ENCODE assay signal across 24 cellular contexts in the genomic region with DNA sequence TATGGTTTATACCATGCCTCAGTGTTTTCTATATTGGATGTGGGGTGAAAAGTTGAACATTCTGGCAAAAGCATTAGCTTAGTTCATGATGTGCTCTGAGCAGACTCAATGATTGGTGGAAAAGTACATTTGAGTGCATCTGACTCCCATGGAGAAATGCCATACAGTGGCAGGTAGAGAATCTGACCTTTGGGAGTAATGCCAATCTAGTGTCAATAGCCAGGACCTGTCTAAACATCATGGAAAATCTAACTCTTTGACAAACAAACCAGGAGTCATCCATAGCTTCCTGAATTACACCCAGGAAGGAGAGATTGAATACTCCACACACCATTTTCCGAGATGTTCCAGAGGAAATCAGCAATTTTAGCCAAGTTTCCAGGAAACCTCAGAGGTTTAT. TPM values are rescaled to one million over a fixed set of nuclear protein-coding genes. Genes with fewer than 3 reads are reported as not detected.
DNase-seq lines count a peak whose midpoint lies in the region; ATAC-seq, FAIRE-seq and TF ChIP-seq lines count a peak whose summit lies in the region.
"Had no signal": no experiment of that assay in that cellular context is flagged by ENCODE, and none has a peak within 500 bp of the region (broad histone marks: within the 10 kb centered on the region; RNA-seq: fewer than 3 reads in every experiment).

No MANE protein-coding gene starts in this region.

- H3K4me3 ChIP-seq in PC-3 (ENCODE audit: low read length) (no peak overlapping the region), bronchial epithelial cell (ENCODE audit: low read depth, low read length) (no peak overlapping the region), right lobe of liver (no peak overlapping the region), gastrocnemius medialis (no peak overlapping the region), neural progenitor cell (no peak overlapping the region)

- WGBS in right lobe of liver (ENCODE audit: insufficient coverage, low coverage, low lambda C conversion rate, missing lambda C conversion rate): 44% methylated on average over 1 of the region's 1 CpG

- peak overlapping the region; percentile 52; the same call in 1 of the 2 replicates for H3K4me2 ChIP-seq in PC-3 (ENCODE audit: low read length)
- H3K4me2 ChIP-seq in neural progenitor cell: no peak overlapping the region

- TF ChIP-seq CTCF in PC-3 (conservative IDR thresholded peaks at IDR 0.05; ENCODE audit: low read depth, low read length): no peak
- no peak for TF ChIP-seq CTCF in bronchial epithelial cell (IDR thresholded peaks at IDR 0.05; ENCODE audit: insufficient read depth, low read length, severe bottlenecking)
- TF ChIP-seq CTCF in right lobe of liver (IDR thresholded peaks at IDR 0.05): no peak
- no peak for TF ChIP-seq CTCF in gastrocnemius medialis (IDR thresholded peaks at IDR 0.05 in 4 of 5, conservative IDR thresholded peaks at IDR 0.05 in 1 of 5)
- TF ChIP-seq CTCF in neural progenitor cell (IDR thresholded peaks at IDR 0.05): no peak
- no peak for TF ChIP-seq CTCF in GM13977 (IDR thresholded peaks at IDR 0.05; ENCODE audit: extremely low read depth, insufficient read depth, missing control alignments)

- CTCF ChIA-PET in PC-3 (lab: Charles Lee): no interaction called here

- no peak for FAIRE-seq in bronchial epithelial cell (lab: Jason Lieb, UNC)
- FAIRE-seq: A204.1, HTR-8/SVneo had no signal

- TF ChIP-seq POLR2A in right lobe of liver (IDR thresholded peaks at IDR 0.05): no peak
- TF ChIP-seq POLR2A in gastrocnemius medialis (IDR thresholded peaks at IDR 0.05): no peak

- intact Hi-C loops in PC-3 (cut with micrococcal nuclease): loop anchor here (5.0 kb wide), 1 partner anchor 740 kb away; the partner anchor contains the start of genes BLZF1 and NME7
- intact Hi-C loops in right lobe of liver (cut with DNase I): no loop called here
- intact Hi-C loops in gastrocnemius medialis (cut with DNase I; ENCODE audit: low total_unique reads): no loop called here

- BruUV-seq in PC-3 (replicated peaks; lab: Mats Ljungman, UMichigan): no TSS peak

- no peaks in the 10 kb centered on the region for H3K27me3 ChIP-seq in PC-3 (ENCODE audit: low read length)
- no peaks in the 10 kb centered on the region for H3K27me3 ChIP-seq in bronchial epithelial cell (ENCODE audit: control insufficient read depth, insufficient read depth, low read length)
- H3K27me3 ChIP-seq in right lobe of liver: no peaks in the 10 kb centered on the region
- H3K27me3 ChIP-seq in gastrocnemius medialis: no peaks in the 10 kb centered on the region
- H3K27me3 ChIP-seq in neural progenitor cell: no peaks in the 10 kb centered on the region
- H3K27me3 ChIP-seq: BE2C had no signal

- H3K27ac ChIP-seq in PC-3 (ENCODE audit: low read length) (peak overlapping the region; percentile 84), right lobe of liver (no peak overlapping the region), gastrocnemius medialis (peak overlapping the region in 3 of 4 donors; percentile 41 to 100 (median 43)), neural progenitor cell (no peak overlapping the region)

- POLR2A ChIA-PET in PC-3 (lab: Charles Lee; ENCODE audit: unreplicated experiment): no interaction called here

- no peaks in the 10 kb centered on the region for H3K9me2 ChIP-seq in PC-3 (replicated peaks; ENCODE audit: low read length)

- H3K4me1 ChIP-seq in PC-3 (ENCODE audit: insufficient read depth, low read length): peaks cover 45% of the 10 kb centered on the region
- H3K4me1 ChIP-seq in right lobe of liver: no peaks in the 10 kb centered on the region
- peaks cover 23 to 42% of the 10 kb centered on the region in 2 donors for H3K4me1 ChIP-seq in gastrocnemius medialis
- H3K4me1 ChIP-seq in neural progenitor cell: no peaks in the 10 kb centered on the region

- peaks cover 2% of the 10 kb centered on the region for H3K27me3 Mint-ChIP-seq in neural progenitor cell (ENCODE audit: insufficient read depth, low read depth)

- in situ Hi-C loops in gastrocnemius medialis (cut with MboI; ENCODE audit: low sequenced_read_pairs in 4 of 4): loop anchor here in 2 of 4 donors (10.0 to 25.0 kb wide), 3 partner anchors 485 to 860 kb away; partner anchors contain the start of genes ATP1B1 (in 1 of the 2) and SLC19A2 (in 1 of the 2)
- in situ Hi-C loops in GM13977 (cut with MboI; ENCODE audit: low pct_unique_long_range_greater_than_20kb, low sequenced_read_pairs, unreplicated experiment): loop anchor here (25.0 kb wide), 1 partner anchor 485 kb away; the partner anchor contains the start of gene ATP1B1

- H2AFZ ChIP-seq in PC-3 (ENCODE audit: low read length): no peak overlapping the region
- H2AFZ ChIP-seq in neural progenitor cell (replicated peaks): no peak overlapping the region

- H3K4me3 Mint-ChIP-seq in neural progenitor cell: no peak overlapping the region
- H3K4me3 Mint-ChIP-seq: CD4-positive, CD25-positive, alpha-beta regulatory T cell; CD8-positive, alpha-beta memory T cell; HFFc6; IgD-negative memory B cell had no signal

- H3F3A ChIP-seq in PC-3 (ENCODE audit: low read length, unreplicated experiment): peaks cover 7% of the 10 kb centered on the region
- no peaks in the 10 kb centered on the region for H3F3A ChIP-seq in neural progenitor cell (ENCODE audit: low read depth)

- H3K4me1 Mint-ChIP-seq in neural progenitor cell: peaks cover 13% of the 10 kb centered on the region
- H3K4me1 Mint-ChIP-seq: CD4-positive, CD25-positive, alpha-beta regulatory T cell; CD8-positive, alpha-beta memory T cell; IgD-negative memory B cell had no signal

- H3K9me3 ChIP-seq in PC-3 (ENCODE audit: low read length) (no peaks in the 10 kb centered on the region), right lobe of liver (no peaks in the 10 kb centered on the region), gastrocnemius medialis (no peaks in the 10 kb centered on the region), neural progenitor cell (ENCODE audit: low read depth) (no peaks in the 10 kb centered on the region)
- H3K9me3 ChIP-seq: BE2C had no signal

- H3K9me3 Mint-ChIP-seq in neural progenitor cell: no peaks in the 10 kb centered on the region
- H3K9me3 Mint-ChIP-seq: CD8-positive, alpha-beta memory T cell; HFFc6 had no signal

- no peaks in the 10 kb centered on the region for H3K36me3 Mint-ChIP-seq in neural progenitor cell
- H3K36me3 Mint-ChIP-seq: CD4-positive, CD25-positive, alpha-beta regulatory T cell; CD8-positive, alpha-beta memory T cell; IgD-negative memory B cell had no signal

- H3K9ac ChIP-seq in PC-3 (ENCODE audit: low read length): no peak overlapping the region
- no peak overlapping the region for H3K9ac ChIP-seq in neural progenitor cell

- H3K79me2 ChIP-seq in PC-3 (ENCODE audit: low read length): no peaks in the 10 kb centered on the region
- no peaks in the 10 kb centered on the region for H3K79me2 ChIP-seq in neural progenitor cell (ENCODE audit: low read depth)

- H3K36me3 ChIP-seq in PC-3 (ENCODE audit: low read depth, low read length): no peaks in the 10 kb centered on the region
- H3K36me3 ChIP-seq in bronchial epithelial cell (ENCODE audit: control insufficient read depth, insufficient read depth, low read length): no peaks in the 10 kb centered on the region
- H3K36me3 ChIP-seq in right lobe of liver: no peaks in the 10 kb centered on the region
- no peaks in the 10 kb centered on the region for H3K36me3 ChIP-seq in gastrocnemius medialis
- no peaks in the 10 kb centered on the region for H3K36me3 ChIP-seq in neural progenitor cell
- H3K36me3 ChIP-seq: BE2C had no signal

- ATAC-seq in PC-3: no peak
- ATAC-seq in right lobe of liver: peak; percentile 78 to 95 (median 86)
- ATAC-seq in gastrocnemius medialis: no peak
- ATAC-seq: HCT116 had no signal

- H4K20me1 ChIP-seq in PC-3 (ENCODE audit: low read length) (no peaks in the 10 kb centered on the region), neural progenitor cell (ENCODE audit: low read depth) (no peaks in the 10 kb centered on the region)

- DNase-seq in PC-3 (peak; percentile 82), bronchial epithelial cell (ENCODE audit: low read depth) (peak; percentile 13), right lobe of liver (no peak), gastrocnemius medialis (no peak), neural progenitor cell (ENCODE audit: low spot score) (no peak), GM13977 (ENCODE audit: low spot score) (no peak), occipital lobe (lab: John Stamatoyannopoulos, UW) (no peak)
- DNase-seq: ACHN; BE2C; C1 segment of cervical spinal cord; CD4-positive, CD25-positive, alpha-beta regulatory T cell; CD8-positive, alpha-beta memory T cell; COR-L47; DMS 273 treated with DMSO at 0.1 percent for 48 hours; DMS79; GDM1; GOT3; H7; HFFc6 had no signal

- H3K27ac Mint-ChIP-seq in neural progenitor cell: no peak overlapping the region
- H3K27ac Mint-ChIP-seq: CD4-positive, CD25-positive, alpha-beta regulatory T cell; CD8-positive, alpha-beta memory T cell; HFFc6; IgD-negative memory B cell had no signal

RNA-seq across cellular contexts. Expression of gene XCL1, which starts 51.0 kb away (rescaled TPM):
- total RNA-seq in PC-3 (2014; rRNA removed) (not detected in 2 replicates), bronchial epithelial cell (not detected in 2 replicates), right lobe of liver (under 1 TPM in 3 of 6 experiments, not detected in 3; 0.13 to 0.44 (median 0.22) TPM), gastrocnemius medialis (not detected), neural progenitor cell (ENCODE audit: low replicate concordance) (0.59 TPM in 1 of 2 replicates, not detected in the other), occipital lobe (not detected)
- total RNA-seq: CD4-positive, CD25-positive, alpha-beta regulatory T cell; Daoy; HFFc6 had no signal

Comparison
In these comparisons a context has a peak if more than half of its experiments do, and no peak if none do; other contexts are left out.
1. ATAC-seq: peak in right lobe of liver (4 of 4); none in PC-3 (single experiment) and gastrocnemius medialis (0 of 2).
2. DNase-seq: peak in PC-3 (single experiment) and bronchial epithelial cell (single experiment); none in right lobe of liver (0 of 3), gastrocnemius medialis (0 of 2), neural progenitor cell (single experiment), GM13977 (single experiment) and occipital lobe (single experiment).
3. H3K27ac ChIP-seq: peak in PC-3 (single experiment) and gastrocnemius medialis (3 of 4); none in right lobe of liver (0 of 3) and neural progenitor cell (single experiment).